In the genomic region with DNA sequence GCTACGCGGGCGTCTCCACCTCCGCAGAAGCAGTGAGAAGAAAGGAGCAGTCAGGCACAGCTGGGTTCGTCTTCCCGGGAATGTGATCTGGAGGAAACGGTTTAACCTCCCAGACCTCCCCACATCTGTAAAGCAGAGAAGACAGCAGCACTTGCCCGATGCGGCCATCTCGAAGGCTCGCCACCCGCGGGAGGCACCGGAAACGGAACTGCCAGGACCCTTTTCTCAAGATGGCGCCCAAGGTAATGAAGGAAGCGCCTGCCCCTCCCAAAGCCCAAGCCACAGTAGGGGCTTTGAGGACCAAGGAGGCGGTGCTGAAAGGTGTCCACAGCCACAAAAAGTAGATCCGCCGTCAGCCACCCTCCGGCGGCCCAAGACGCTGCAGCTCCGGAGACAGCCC, we compare ENCODE assay signal across 15 cellular contexts. TPM values are rescaled to one million over a fixed set of nuclear protein-coding genes. Genes with fewer than 3 reads are reported as not detected.
DNase-seq lines count a peak whose midpoint lies in the region; ATAC-seq and TF ChIP-seq lines count a peak whose summit lies in the region.
"Had no signal": no experiment of that assay in that cellular context is flagged by ENCODE, and none has a peak within 500 bp of the region (broad histone marks: within the 10 kb centered on the region; RNA-seq: fewer than 3 reads in every experiment).

No MANE protein-coding gene starts in this region.

- peak; percentile 34 for DNase-seq in natural killer cell treated with Interleukin-12 subunit alpha and Interleukin-12 subunit beta and Interleukin-15 and Interleukin-18, amount 100 ng/mL, for 72 hours (ENCODE audit: low spot score)
- DNase-seq in natural killer cell (no peak), NCI-H1930 (lab: John Stamatoyannopoulos, UW) (no peak), chondrocyte (ENCODE audit: low spot score) (no peak)
- DNase-seq in stimulated activated naive B cell treated with anti-CD40 and anti-IgM and Interleukin-4, amounts not matched to agents 10 μg/mL and 1 μg/mL and 100 μg/mL, for 72 hours, result no peak
- no peak for DNase-seq in activated T-cell treated with anti-CD3 and anti-CD28 coated beads, Interleukin-2, amount 50 U/mL, for 1 hour
- DNase-seq: Caco-2; CD4-positive, CD25-positive, alpha-beta regulatory T cell; CD8-positive, alpha-beta T cell; DMS153; DND-41; GOT3; HFFc6 had no signal

- H3K27me3 Mint-ChIP-seq in natural killer cell treated with Interleukin-12 subunit alpha and Interleukin-12 subunit beta and Interleukin-15 and Interleukin-18, amount 100 ng/mL, for 72 hours, result peaks cover 8 to 9% of the 10 kb centered on the region in 2 donors
- H3K27me3 Mint-ChIP-seq in natural killer cell (ENCODE audit: low read depth in 2 of 2) (peaks cover 8 to 11% of the 10 kb centered on the region in 2 donors), nephron (ENCODE audit: low read depth) (peaks cover 3% of the 10 kb centered on the region), chondrocyte (ENCODE audit: low read depth) (no peaks in the 10 kb centered on the region)
- H3K27me3 Mint-ChIP-seq in stimulated activated naive B cell treated with anti-CD40 and anti-IgM and Interleukin-4, amounts not matched to agents 10 μg/mL and 1 μg/mL and 100 μg/mL, for 72 hours, result peaks cover 12 to 14% of the 10 kb centered on the region in 2 donors

- intact Hi-C loops in natural killer cell (cut with micrococcal nuclease), result no loop called here

- H3K9me3 Mint-ChIP-seq in natural killer cell treated with Interleukin-12 subunit alpha and Interleukin-12 subunit beta and Interleukin-15 and Interleukin-18, amount 100 ng/mL, for 72 hours, result no peaks in the 10 kb centered on the region
- no peaks in the 10 kb centered on the region for H3K9me3 Mint-ChIP-seq in natural killer cell
- H3K9me3 Mint-ChIP-seq in nephron, result no peaks in the 10 kb centered on the region
- H3K9me3 Mint-ChIP-seq in stimulated activated naive B cell treated with anti-CD40 and anti-IgM and Interleukin-4, amounts not matched to agents 10 μg/mL and 1 μg/mL and 100 μg/mL, for 72 hours, result no peaks in the 10 kb centered on the region
- no peaks in the 10 kb centered on the region for H3K9me3 Mint-ChIP-seq in chondrocyte (ENCODE audit: low read depth)
- H3K9me3 Mint-ChIP-seq: CD4-positive, CD25-positive, alpha-beta regulatory T cell; CD8-positive, alpha-beta T cell; HFFc6 had no signal

- TF ChIP-seq CTCF in natural killer cell (IDR thresholded peaks at IDR 0.05) (no peak), nephron (IDR thresholded peaks at IDR 0.05; ENCODE audit: unreplicated experiment in 3 of 3) (no peak), chondrocyte (IDR thresholded peaks at IDR 0.05) (no peak)

- no peak for ATAC-seq in natural killer cell treated with Interleukin-12 subunit alpha and Interleukin-12 subunit beta and Interleukin-15 and Interleukin-18, amount 100 ng/mL, for 72 hours
- no peak for ATAC-seq in natural killer cell
- no peak for ATAC-seq in stimulated activated naive B cell treated with anti-CD40 and anti-IgM and Interleukin-4, amounts not matched to agents 10 μg/mL and 1 μg/mL and 100 μg/mL, for 72 hours (replicated peaks)
- ATAC-seq: CD8-positive, alpha-beta T cell had no signal

- no peak overlapping the region for H3K4me3 Mint-ChIP-seq in natural killer cell treated with Interleukin-12 subunit alpha and Interleukin-12 subunit beta and Interleukin-15 and Interleukin-18, amount 100 ng/mL, for 72 hours
- no peak overlapping the region for H3K4me3 Mint-ChIP-seq in natural killer cell
- H3K4me3 Mint-ChIP-seq in nephron, result no peak overlapping the region
- no peak overlapping the region for H3K4me3 Mint-ChIP-seq in stimulated activated naive B cell treated with anti-CD40 and anti-IgM and Interleukin-4, amounts not matched to agents 10 μg/mL and 1 μg/mL and 100 μg/mL, for 72 hours
- H3K4me3 Mint-ChIP-seq in chondrocyte (ENCODE audit: unreplicated experiment), result no peak overlapping the region
- H3K4me3 Mint-ChIP-seq: B cell; CD4-positive, CD25-positive, alpha-beta regulatory T cell; CD8-positive, alpha-beta T cell; HFFc6 had no signal

- H3K27ac Mint-ChIP-seq in natural killer cell treated with Interleukin-12 subunit alpha and Interleukin-12 subunit beta and Interleukin-15 and Interleukin-18, amount 100 ng/mL, for 72 hours, result no peak overlapping the region
- H3K27ac Mint-ChIP-seq in natural killer cell (no peak overlapping the region), nephron (peak overlapping the region in 2 of 3 experiments; percentile 24 to 68), chondrocyte (ENCODE audit: unreplicated experiment) (no peak overlapping the region)
- peak overlapping the region; percentile 65 for H3K27ac Mint-ChIP-seq in stimulated activated naive B cell treated with anti-CD40 and anti-IgM and Interleukin-4, amounts not matched to agents 10 μg/mL and 1 μg/mL and 100 μg/mL, for 72 hours
- H3K27ac Mint-ChIP-seq: CD4-positive, CD25-positive, alpha-beta regulatory T cell; CD8-positive, alpha-beta T cell; HFFc6 had no signal

- H3K36me3 Mint-ChIP-seq in natural killer cell treated with Interleukin-12 subunit alpha and Interleukin-12 subunit beta and Interleukin-15 and Interleukin-18, amount 100 ng/mL, for 72 hours, result no peaks in the 10 kb centered on the region
- H3K36me3 Mint-ChIP-seq in natural killer cell (no peaks in the 10 kb centered on the region), nephron (ENCODE audit: low read depth) (no peaks in the 10 kb centered on the region), chondrocyte (ENCODE audit: low read depth) (no peaks in the 10 kb centered on the region)
- H3K36me3 Mint-ChIP-seq in stimulated activated naive B cell treated with anti-CD40 and anti-IgM and Interleukin-4, amounts not matched to agents 10 μg/mL and 1 μg/mL and 100 μg/mL, for 72 hours, result no peaks in the 10 kb centered on the region
- H3K36me3 Mint-ChIP-seq: CD4-positive, CD25-positive, alpha-beta regulatory T cell; CD8-positive, alpha-beta T cell had no signal

- peaks cover 8 to 16% of the 10 kb centered on the region in 2 donors for H3K4me1 Mint-ChIP-seq in natural killer cell treated with Interleukin-12 subunit alpha and Interleukin-12 subunit beta and Interleukin-15 and Interleukin-18, amount 100 ng/mL, for 72 hours (ENCODE audit: low read depth in 2 of 2)
- H3K4me1 Mint-ChIP-seq in natural killer cell (peaks cover 4 to 8% of the 10 kb centered on the region in 2 donors), nephron (peaks cover 56% of the 10 kb centered on the region), chondrocyte (ENCODE audit: low read depth) (peaks cover 43% of the 10 kb centered on the region)
- H3K4me1 Mint-ChIP-seq in stimulated activated naive B cell treated with anti-CD40 and anti-IgM and Interleukin-4, amounts not matched to agents 10 μg/mL and 1 μg/mL and 100 μg/mL, for 72 hours, result peaks cover 17 to 31% of the 10 kb centered on the region in 2 donors

RNA-seq across cellular contexts. Expression of a gene that starts 41.7 kb away (rescaled TPM):
- total RNA-seq in natural killer cell treated with Interleukin-12 subunit alpha and Interleukin-12 subunit beta and Interleukin-15 and Interleukin-18, amount 100 ng/mL, for 72 hours, result 1 to 10 TPM; 1.9 to 2.3 TPM
- 1 to 10 TPM in 2 of 3 donors, under 1 TPM in 1; 0.99 to 2.4 (median 1.4) TPM for total RNA-seq in natural killer cell
- 13.8 to 14.9 TPM (median 14.0 TPM) in 3 replicates for total RNA-seq in chondrocyte

RNA-seq across cellular contexts. Expression of a gene that starts 59.9 kb away (rescaled TPM):
- 100 to 1,000 TPM in 1 of 2 donors, 10 to 100 TPM in 1; 70.0 to 118 TPM for total RNA-seq in natural killer cell treated with Interleukin-12 subunit alpha and Interleukin-12 subunit beta and Interleukin-15 and Interleukin-18, amount 100 ng/mL, for 72 hours
- total RNA-seq in natural killer cell, result 10 to 100 TPM; 64.4 to 88.7 (median 66.4) TPM
- total RNA-seq in chondrocyte, result 61.1 to 78.1 TPM (median 62.6 TPM) in 3 replicates

Comparison
In these comparisons a context has a peak if more than half of its experiments do, and no peak if none do; other contexts are left out.
1. H3K27ac Mint-ChIP-seq: peak in nephron (2 of 3) and stimulated activated naive B cell treated with anti-CD40 and anti-IgM and Interleukin-4, amounts not matched to agents 10 μg/mL and 1 μg/mL and 100 μg/mL, for 72 hours (single experiment); none in natural killer cell treated with Interleukin-12 subunit alpha and Interleukin-12 subunit beta and Interleukin-15 and Interleukin-18, amount 100 ng/mL, for 72 hours (0 of 2), natural killer cell (0 of 2) and chondrocyte (single experiment).